ENCODE assay signal across 11 cellular contexts in genomic region chr3:188433526-188433855, GRCh38.
DNase-seq lines count a peak whose midpoint lies in the region; ATAC-seq and TF ChIP-seq lines count a peak whose summit lies in the region.
"Had no signal": no experiment of that assay in that cellular context is flagged by ENCODE, and none has a peak within 500 bp of the region (broad histone marks: within the 10 kb centered on the region; RNA-seq: fewer than 3 reads in every experiment).

No MANE protein-coding gene starts in this region.

- H3K36me3 Mint-ChIP-seq in CD14-positive monocyte (peaks cover 11 to 19% of the 10 kb centered on the region in 2 donors), GM23338 (ENCODE audit: low read depth) (no peaks in the 10 kb centered on the region)
- peaks cover 19% of the 10 kb centered on the region for H3K36me3 Mint-ChIP-seq in natural killer cell treated with Interleukin-12 subunit alpha and Interleukin-12 subunit beta and Interleukin-15 and Interleukin-18, amount 100 ng/mL, for 72 hours

- H3K4me3 Mint-ChIP-seq in CD14-positive monocyte (peak overlapping the region; percentile 60 to 80), GM23338 (no peak overlapping the region)
- H3K4me3 Mint-ChIP-seq in natural killer cell treated with Interleukin-12 subunit alpha and Interleukin-12 subunit beta and Interleukin-15 and Interleukin-18, amount 100 ng/mL, for 72 hours, result peak overlapping the region; percentile 87

- H3K27me3 Mint-ChIP-seq in CD14-positive monocyte (ENCODE audit: low read depth in 3 of 3) (no peaks in the 10 kb centered on the region), GM23338 (ENCODE audit: insufficient read depth, low read depth, poor library complexity) (peaks cover 2% of the 10 kb centered on the region)
- H3K27me3 Mint-ChIP-seq in natural killer cell treated with Interleukin-12 subunit alpha and Interleukin-12 subunit beta and Interleukin-15 and Interleukin-18, amount 100 ng/mL, for 72 hours, result no peaks in the 10 kb centered on the region

- H3K9me2 ChIP-seq in GM23338 (ENCODE audit: insufficient read depth), result no peaks in the 10 kb centered on the region

- ATAC-seq in GM23338 (no peak), GM18511 (IDR thresholded peaks at IDR 0.05; ENCODE audit: unreplicated experiment) (no peak)
- ATAC-seq in natural killer cell treated with Interleukin-12 subunit alpha and Interleukin-12 subunit beta and Interleukin-15 and Interleukin-18, amount 100 ng/mL, for 72 hours, result no peak

- H3K36me3 ChIP-seq in GM23338 (ENCODE audit: insufficient read depth) (no peaks in the 10 kb centered on the region), brain microvascular endothelial cell (replicated peaks) (no peaks in the 10 kb centered on the region)

- H3F3A ChIP-seq in GM23338 (replicated peaks; ENCODE audit: low read depth), result no peaks in the 10 kb centered on the region

- DNase-seq in CD14-positive monocyte (ENCODE audit: low spot score), result no peak
- no peak for DNase-seq in GM23338 (ENCODE audit: low spot score)
- no peak for DNase-seq in brain microvascular endothelial cell
- no peak for DNase-seq in natural killer cell treated with Interleukin-12 subunit alpha and Interleukin-12 subunit beta and Interleukin-15 and Interleukin-18, amount 100 ng/mL, for 72 hours (ENCODE audit: low spot score)
- DNase-seq in DMS53 (lab: John Stamatoyannopoulos, UW), result no peak
- DNase-seq in NOMO-1 treated with dmso at 0.1 percent for 144 hours (lab: John Stamatoyannopoulos, UW; ENCODE audit: unreplicated experiment), result no peak
- DNase-seq in iPS-NIHi7 (ENCODE audit: extremely low spot score), result no peak
- DNase-seq: DMS79 treated with DMSO at 0.1 percent for 48 hours; NCI-H1694 treated with DMSO at 0.1 percent for 48 hours; stimulated activated CD4-positive, alpha-beta T cell treated with anti-CD3 and anti-CD28 coated beads, Interleukin-2, amount 100 ng/mL, for 48 hours had no signal

- H3K4me1 ChIP-seq in GM23338 (ENCODE audit: insufficient read depth), result no peaks in the 10 kb centered on the region

- H2AFZ ChIP-seq in GM23338, result no peak overlapping the region

- no peaks in the 10 kb centered on the region for H3K27me3 ChIP-seq in GM23338 (ENCODE audit: insufficient read depth)
- H3K27me3 ChIP-seq in brain microvascular endothelial cell (replicated peaks), result no peaks in the 10 kb centered on the region

- H3K79me2 ChIP-seq in GM23338 (replicated peaks; ENCODE audit: insufficient read depth), result no peaks in the 10 kb centered on the region

- H3K27ac Mint-ChIP-seq in CD14-positive monocyte (peak overlapping the region; percentile 98 to 100 (median 100)), GM23338 (peak overlapping the region; percentile 12; the same call in 1 of the 2 replicates)
- peak overlapping the region; percentile 89 to 98 for H3K27ac Mint-ChIP-seq in natural killer cell treated with Interleukin-12 subunit alpha and Interleukin-12 subunit beta and Interleukin-15 and Interleukin-18, amount 100 ng/mL, for 72 hours

- intact Hi-C loops in CD14-positive monocyte (cut with micrococcal nuclease), result loop anchor here (2.0 to 10.0 kb wide), 6 partner anchors 43 to 691 kb away; no protein-coding TSS in a partner anchor

- in situ Hi-C loops in brain microvascular endothelial cell (cut with HindIII; ENCODE audit: low pct_ligation_motif_present, low sequenced_read_pairs), result no loop called here

- no peaks in the 10 kb centered on the region for H3K9me3 Mint-ChIP-seq in CD14-positive monocyte
- no peaks in the 10 kb centered on the region for H3K9me3 Mint-ChIP-seq in GM23338
- H3K9me3 Mint-ChIP-seq in natural killer cell treated with Interleukin-12 subunit alpha and Interleukin-12 subunit beta and Interleukin-15 and Interleukin-18, amount 100 ng/mL, for 72 hours, result peaks cover 4% of the 10 kb centered on the region

- TF ChIP-seq CTCF in CD14-positive monocyte (IDR thresholded peaks at IDR 0.05), result no peak
- TF ChIP-seq CTCF in GM23338 (conservative IDR thresholded peaks at IDR 0.05; ENCODE audit: low read depth in 2 of 2), result no peak
- TF ChIP-seq CTCF in brain microvascular endothelial cell (IDR thresholded peaks at IDR 0.05; ENCODE audit: low read depth, low read length, missing control alignments), result no peak

- no peak overlapping the region for H3K4me2 ChIP-seq in GM23338

- H3K4me3 ChIP-seq in GM23338 (no peak overlapping the region), brain microvascular endothelial cell (ENCODE audit: low read depth, low read length) (no peak overlapping the region)

- H3K27ac ChIP-seq in GM23338 (ENCODE audit: low read depth), result no peak overlapping the region
- H3K27ac ChIP-seq in brain microvascular endothelial cell, result peak overlapping the region; percentile 62

- H3K4me1 Mint-ChIP-seq in CD14-positive monocyte (peaks cover 63% of the 10 kb centered on the region), GM23338 (peaks cover 14% of the 10 kb centered on the region; the same call in 2 of the 3 replicates)
- peaks cover 52 to 61% of the 10 kb centered on the region in 2 donors for H3K4me1 Mint-ChIP-seq in natural killer cell treated with Interleukin-12 subunit alpha and Interleukin-12 subunit beta and Interleukin-15 and Interleukin-18, amount 100 ng/mL, for 72 hours (ENCODE audit: low read depth in 2 of 2)

- no peaks in the 10 kb centered on the region for H4K20me1 ChIP-seq in GM23338 (replicated peaks; ENCODE audit: insufficient read depth)

TF ChIP-seq in GM23338, 12 proteins besides CTCF, POLR2A, EP300 and RAD21 (continues in another document):
- no peak for TF ChIP-seq POLR2AphosphoS5 (IDR thresholded peaks at IDR 0.05; ENCODE audit: low read depth)
- TF ChIP-seq STAT1 (IDR thresholded peaks at IDR 0.05; ENCODE audit: unreplicated experiment), result no peak
- TF ChIP-seq ZNF462 (CRISPR knock-in tag; IDR thresholded peaks at IDR 0.05), result no peak
- no peak for TF ChIP-seq JUNB (IDR thresholded peaks at IDR 0.05; ENCODE audit: unreplicated experiment)
- TF ChIP-seq NANOG (IDR thresholded peaks at IDR 0.05; ENCODE audit: borderline replicate concordance), result no peak
- TF ChIP-seq EZH2phosphoT487 (IDR thresholded peaks at IDR 0.05; ENCODE audit: unreplicated experiment), result no peak
- no peak for TF ChIP-seq CREB1 (CRISPR knock-in tag; IDR thresholded peaks at IDR 0.05; ENCODE audit: low read depth)
- no peak for TF ChIP-seq ZNF114 (CRISPR knock-in tag; IDR thresholded peaks at IDR 0.05)
- TF ChIP-seq ZNF331 (CRISPR knock-in tag; IDR thresholded peaks at IDR 0.05; ENCODE audit: low read depth), result no peak

Comparison
In these comparisons a context has a peak if more than half of its experiments do, and no peak if none do; other contexts are left out.
1. H3K27ac Mint-ChIP-seq: peak in every context shown above with its lines; median percentile 100 in CD14-positive monocyte; 94 in natural killer cell treated with Interleukin-12 subunit alpha and Interleukin-12 subunit beta and Interleukin-15 and Interleukin-18, amount 100 ng/mL, for 72 hours; 12 in GM23338.